Comparison of ENCODE assay signal across 8 cellular contexts in genomic region chr17:45050680-45051059, GRCh38. TPM values are rescaled to one million over a fixed set of nuclear protein-coding genes. Genes with fewer than 3 reads are reported as not detected.
DNase-seq lines count a peak whose midpoint lies in the region; ATAC-seq and TF ChIP-seq lines count a peak whose summit lies in the region.

No MANE protein-coding gene starts in this region.

- no peaks in the 10 kb centered on the region for H3K9me3 ChIP-seq in CD4-positive, alpha-beta T cell (ENCODE audit: control insufficient read depth, low read length)
- no peaks in the 10 kb centered on the region for H3K9me3 ChIP-seq in stomach

- TF ChIP-seq EP300 in stomach (IDR thresholded peaks at IDR 0.05), result no peak

- H3K4me1 ChIP-seq in stomach, result peaks cover 12 to 34% (median 27%) of the 10 kb centered on the region in 4 donors

- ATAC-seq in CD4-positive, alpha-beta T cell (ENCODE audit: poor library complexity), result peak; percentile 16
- ATAC-seq in memory B cell (ENCODE audit: low read depth) (no peak), GM19467 (IDR thresholded peaks at IDR 0.05; ENCODE audit: unreplicated experiment) (no peak)

- no peaks in the 10 kb centered on the region for H3K27me3 Mint-ChIP-seq in CD4-positive, alpha-beta T cell
- H3K27me3 Mint-ChIP-seq in T-helper 2 cell treated with Interferon-gamma antibody and Interleukin-4, amounts not matched to agents 5 μg/mL and 100 μg/mL, for 36 hours (ENCODE audit: low read depth), result no peaks in the 10 kb centered on the region
- H3K27me3 Mint-ChIP-seq in memory B cell, result no peaks in the 10 kb centered on the region

- CTCF ChIA-PET in CD4-positive, alpha-beta T cell (lab: Charles Lee), result interaction anchor here (0.8 to 1.9 kb wide), 6 partner anchors 11 to 168 kb away, joined by 3 to 8 read pairs (median 3); partner anchors contain the start of gene NMT1

- H3K4me3 Mint-ChIP-seq in CD4-positive, alpha-beta T cell, result peak overlapping the region; percentile 88
- H3K4me3 Mint-ChIP-seq in T-helper 2 cell treated with Interferon-gamma antibody and Interleukin-4, amounts not matched to agents 5 μg/mL and 100 μg/mL, for 36 hours, result peak overlapping the region; percentile 90
- H3K4me3 Mint-ChIP-seq in memory B cell, result peak overlapping the region; percentile 89

- POLR2A ChIA-PET in CD4-positive, alpha-beta T cell (lab: Charles Lee), result interaction anchor here (0.6 to 4.5 kb wide), 14 partner anchors 7 to 1690 kb away, joined by 3 to 87 read pairs (median 3); partner anchors contain the start of genes EFTUD2, HEXIM1, HEXIM2 and NMT1

- no peak for TF ChIP-seq CTCF in CD4-positive, alpha-beta T cell (IDR thresholded peaks at IDR 0.05)
- no peak for TF ChIP-seq CTCF in stomach (IDR thresholded peaks at IDR 0.05)

- intact Hi-C loops in CD4-positive, alpha-beta T cell (cut with DNase I, micrococcal nuclease), result loop anchor here (1.0 to 5.0 kb wide), 4 partner anchors 11 to 103 kb away; partner anchors contain the start of genes HEXIM1 (in 1 of the 2), KIF18B (in 1 of the 2), NMT1 (in 1 of the 2) and PLCD3 (in 1 of the 2)
- intact Hi-C loops in stomach (cut with DNase I; ENCODE audit: low total_unique reads), result no loop called here

- peak overlapping the region; percentile 83 for H3K27ac ChIP-seq in CD4-positive, alpha-beta T cell (ENCODE audit: low read depth, low read length)
- H3K27ac ChIP-seq in stomach, result peak overlapping the region; percentile 76 to 94 (median 92)

- WGBS in stomach, 5 donors, result 0 to 1% (median 1%) methylated on average over 12 of the region's 12 CpGs

- H3K27ac Mint-ChIP-seq in CD4-positive, alpha-beta T cell, result peak overlapping the region; percentile 96
- H3K27ac Mint-ChIP-seq in T-helper 2 cell treated with Interferon-gamma antibody and Interleukin-4, amounts not matched to agents 5 μg/mL and 100 μg/mL, for 36 hours, result peak overlapping the region; percentile 87
- peak overlapping the region; percentile 95 for H3K27ac Mint-ChIP-seq in memory B cell

- H3K27me3 ChIP-seq in CD4-positive, alpha-beta T cell (ENCODE audit: control insufficient read depth, insufficient read depth, low read length), result no peaks in the 10 kb centered on the region
- H3K27me3 ChIP-seq in stomach, result no peaks in the 10 kb centered on the region

- TF ChIP-seq POLR2A in stomach (IDR thresholded peaks at IDR 0.05), result no peak

- peak in 7 of 10 experiments; percentile 7 to 45 (median 19) for DNase-seq in CD4-positive, alpha-beta T cell
- DNase-seq in HCEC 1CT (peak; percentile 20), memory B cell (ENCODE audit: low spot score in 2 of 2) (no peak), stomach (no peak), occipital lobe (lab: John Stamatoyannopoulos, UW) (no peak)
- peak; percentile 53 for DNase-seq in T-helper 2 cell treated with Interferon-gamma antibody and Interleukin-4, amounts not matched to agents 5 μg/mL and 100 μg/mL, for 36 hours (ENCODE audit: low spot score)
- peak; percentile 15 for DNase-seq in central memory CD4-positive, alpha-beta T cell

- peaks cover 4% of the 10 kb centered on the region for H3K36me3 Mint-ChIP-seq in CD4-positive, alpha-beta T cell (ENCODE audit: low read depth)
- H3K36me3 Mint-ChIP-seq in T-helper 2 cell treated with Interferon-gamma antibody and Interleukin-4, amounts not matched to agents 5 μg/mL and 100 μg/mL, for 36 hours (ENCODE audit: low read depth), result peaks cover 32% of the 10 kb centered on the region
- no peaks in the 10 kb centered on the region for H3K36me3 Mint-ChIP-seq in memory B cell

- no peaks in the 10 kb centered on the region for H3K36me3 ChIP-seq in stomach

- H3K9me3 Mint-ChIP-seq in CD4-positive, alpha-beta T cell, result no peaks in the 10 kb centered on the region
- H3K9me3 Mint-ChIP-seq in T-helper 2 cell treated with Interferon-gamma antibody and Interleukin-4, amounts not matched to agents 5 μg/mL and 100 μg/mL, for 36 hours, result no peaks in the 10 kb centered on the region
- H3K9me3 Mint-ChIP-seq in memory B cell, result no peaks in the 10 kb centered on the region

- H3K4me1 Mint-ChIP-seq in CD4-positive, alpha-beta T cell (ENCODE audit: low read depth), result peaks cover 33% of the 10 kb centered on the region
- peaks cover 32% of the 10 kb centered on the region for H3K4me1 Mint-ChIP-seq in T-helper 2 cell treated with Interferon-gamma antibody and Interleukin-4, amounts not matched to agents 5 μg/mL and 100 μg/mL, for 36 hours (ENCODE audit: low read depth)
- H3K4me1 Mint-ChIP-seq in memory B cell, result peaks cover 21% of the 10 kb centered on the region

- peak overlapping the region; percentile 52 to 65 (median 60) for H3K4me3 ChIP-seq in stomach

RNA-seq across cellular contexts. Expression of gene DCAKD, which starts 0.8 kb away (rescaled TPM):
- total RNA-seq in CD4-positive, alpha-beta T cell, result 10 to 100 TPM; 11.6 to 12.2 TPM
- total RNA-seq in stomach (10 to 100 TPM in 3 of 5 donors, 1 to 10 TPM in 2; 2.3 to 22.9 (median 14.9) TPM), occipital lobe (47.6 TPM)
- 10 to 100 TPM in 2 of 3 donors, 1 to 10 TPM in 1; 9.5 to 17.2 (median 11.5) TPM for polyA plus RNA-seq in stomach

RNA-seq across cellular contexts. Expression of gene NMT1, which starts 10.4 kb away (rescaled TPM):
- 10 to 100 TPM; 61.1 to 62.2 TPM for total RNA-seq in CD4-positive, alpha-beta T cell
- total RNA-seq in stomach (100 to 1,000 TPM in 2 of 5 donors, 10 to 100 TPM in 3; 30.1 to 229 (median 74.0) TPM), occipital lobe (27.9 TPM)
- 100 to 1,000 TPM in 1 of 3 donors, 10 to 100 TPM in 2; 23.3 to 230 (median 49.7) TPM for polyA plus RNA-seq in stomach

Comparison
In these comparisons a context has a peak if more than half of its experiments do, and no peak if none do; other contexts are left out.
1. DNase-seq: peak in CD4-positive, alpha-beta T cell (7 of 10), HCEC 1CT (single experiment), T-helper 2 cell treated with Interferon-gamma antibody and Interleukin-4, amounts not matched to agents 5 μg/mL and 100 μg/mL, for 36 hours (single experiment) and central memory CD4-positive, alpha-beta T cell (single experiment); none in memory B cell (0 of 2), stomach (single experiment) and occipital lobe (single experiment).
2. Peak in every context shown above with its lines, with median percentiles within 50 percentile points of each other: H3K27ac Mint-ChIP-seq and H3K4me3 Mint-ChIP-seq.